In genomic region chr6:135056632-135057031, GRCh38 we compare ENCODE assay signal across 32 cellular contexts.
"Had no signal": no experiment of that assay in that cellular context is flagged by ENCODE, and none has a peak within 500 bp of the region (broad histone marks: within the 10 kb centered on the region; RNA-seq: fewer than 3 reads in every experiment).

No MANE protein-coding gene starts in this region.

- FAIRE-seq: islet of Langerhans, kidney, pancreas, small intestine had no signal

- H3K27me3 Mint-ChIP-seq: naive B cell; stimulated activated memory B cell treated with anti-CD40 and anti-IgM and Interleukin-4, amounts not matched to agents 10 μg/mL and 1 μg/mL and 100 μg/mL, for 72 hours had no signal

- H3K9me3 Mint-ChIP-seq: immature natural killer cell; mesothelial cell of epicardium; naive B cell; natural killer cell; stimulated activated memory B cell treated with anti-CD40 and anti-IgM and Interleukin-4, amounts not matched to agents 10 μg/mL and 1 μg/mL and 100 μg/mL, for 72 hours had no signal

- H3K36me3 Mint-ChIP-seq: immature natural killer cell; mesothelial cell of epicardium; naive B cell; natural killer cell; stimulated activated memory B cell treated with anti-CD40 and anti-IgM and Interleukin-4, amounts not matched to agents 10 μg/mL and 1 μg/mL and 100 μg/mL, for 72 hours had no signal

- H3K4me1 ChIP-seq: prostate gland had no signal

- ATAC-seq: left colon; natural killer cell; pancreas; right cardiac atrium; stimulated activated memory B cell treated with anti-CD40 and anti-IgM and Interleukin-4, amounts not matched to agents 10 μg/mL and 1 μg/mL and 100 μg/mL, for 72 hours; stimulated activated naive CD8-positive, alpha-beta T cell treated with anti-CD3 and anti-CD28 coated beads, Interleukin-15, Interleukin-2, amounts not matched to agents 100 U/mL and 50 U/mL, for 24 hours had no signal

- H3K4me3 ChIP-seq: left ventricle myocardium inferior, lung, pancreas, prostate gland, sigmoid colon, spleen, stomach, testis, thyroid gland, transverse colon, upper lobe of left lung, vagina had no signal

- H3K27me3 ChIP-seq: pancreas, sigmoid colon, spleen, stomach, testis, thyroid gland, transverse colon, upper lobe of left lung, vagina had no signal

- H3K27ac Mint-ChIP-seq: immature natural killer cell; mesothelial cell of epicardium; natural killer cell; stimulated activated memory B cell treated with anti-CD40 and anti-IgM and Interleukin-4, amounts not matched to agents 10 μg/mL and 1 μg/mL and 100 μg/mL, for 72 hours had no signal

- H3K4me3 Mint-ChIP-seq: immature natural killer cell; mesothelial cell of epicardium; stimulated activated memory B cell treated with anti-CD40 and anti-IgM and Interleukin-4, amounts not matched to agents 10 μg/mL and 1 μg/mL and 100 μg/mL, for 72 hours had no signal

- DNase-seq: hypothalamus; immature natural killer cell; kidney; left colon; left ventricle myocardium inferior; mesendoderm; naive B cell; natural killer cell; nucleus accumbens; pancreas; posterior cingulate gyrus; retina; right cardiac atrium; sigmoid colon; small intestine; spleen; stimulated activated CD4-positive, alpha-beta T cell treated with anti-CD3 and anti-CD28 coated beads, Interleukin-1b, Interleukin-23, amount 100 ng/mL, for 48 hours; stimulated activated CD4-positive, alpha-beta T cell treated with anti-CD3 and anti-CD28 coated beads, Interleukin-2, amount 100 ng/mL, for 48 hours; stimulated activated CD4-positive, alpha-beta T cell treated with anti-CD3 and anti-CD28 coated beads, Interleukin-4, amount 100 ng/mL, for 4 hours; stimulated activated CD8-positive, alpha-beta memory T cell treated with anti-CD3 and anti-CD28 coated beads, Interleukin-4, amount 100 ng/mL, for 48 hours; stimulated activated naive CD8-positive, alpha-beta T cell treated with anti-CD3 and anti-CD28 coated beads, Interleukin-15, Interleukin-2, amounts not matched to agents 100 U/mL and 50 U/mL, for 24 hours; stomach; testis; thyroid gland; transverse colon; upper lobe of left lung had no signal

- H3K27ac ChIP-seq: left ventricle myocardium inferior, pancreas, prostate gland, sigmoid colon, spleen, stomach, testis, thyroid gland, transverse colon, upper lobe of left lung, vagina had no signal
